In the genomic region with DNA sequence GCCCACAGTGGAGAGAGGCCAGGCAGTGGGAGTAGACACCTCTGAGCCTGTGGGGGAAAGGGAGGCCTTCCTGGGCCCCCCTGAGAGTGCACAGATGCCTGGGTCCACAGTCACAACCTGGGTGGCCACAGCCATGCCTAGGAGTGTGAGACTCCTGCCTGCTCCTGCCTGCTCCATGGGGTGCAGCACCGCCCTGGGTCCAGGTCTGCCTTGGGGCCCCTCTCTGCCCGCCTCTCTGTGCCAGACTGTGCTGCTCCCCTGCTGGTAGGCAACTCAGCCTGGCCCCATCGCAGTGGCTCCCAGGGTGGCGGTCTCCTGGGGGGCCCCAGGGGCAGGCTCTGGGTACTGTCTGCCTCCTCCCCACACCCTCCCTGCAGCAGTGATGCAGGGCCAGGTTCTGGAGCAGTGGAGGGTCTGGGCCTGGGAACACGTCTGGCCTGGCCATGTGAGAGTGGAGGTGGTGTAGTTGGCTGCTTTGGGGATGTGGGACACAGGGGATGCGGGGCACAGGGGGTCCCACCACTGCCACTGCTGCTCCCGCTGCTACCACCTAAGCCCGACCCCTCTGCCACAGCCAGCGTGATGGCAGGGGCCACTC, we compare ENCODE assay signal across 1 cellular context.
TF ChIP-seq lines count a peak whose summit lies in the region.

No MANE protein-coding gene starts in this region.

TF ChIP-seq in HepG2, 621 proteins besides CTCF, POLR2A, EP300 and RAD21 (continued from another document):
- TF ChIP-seq, protein P1, sequence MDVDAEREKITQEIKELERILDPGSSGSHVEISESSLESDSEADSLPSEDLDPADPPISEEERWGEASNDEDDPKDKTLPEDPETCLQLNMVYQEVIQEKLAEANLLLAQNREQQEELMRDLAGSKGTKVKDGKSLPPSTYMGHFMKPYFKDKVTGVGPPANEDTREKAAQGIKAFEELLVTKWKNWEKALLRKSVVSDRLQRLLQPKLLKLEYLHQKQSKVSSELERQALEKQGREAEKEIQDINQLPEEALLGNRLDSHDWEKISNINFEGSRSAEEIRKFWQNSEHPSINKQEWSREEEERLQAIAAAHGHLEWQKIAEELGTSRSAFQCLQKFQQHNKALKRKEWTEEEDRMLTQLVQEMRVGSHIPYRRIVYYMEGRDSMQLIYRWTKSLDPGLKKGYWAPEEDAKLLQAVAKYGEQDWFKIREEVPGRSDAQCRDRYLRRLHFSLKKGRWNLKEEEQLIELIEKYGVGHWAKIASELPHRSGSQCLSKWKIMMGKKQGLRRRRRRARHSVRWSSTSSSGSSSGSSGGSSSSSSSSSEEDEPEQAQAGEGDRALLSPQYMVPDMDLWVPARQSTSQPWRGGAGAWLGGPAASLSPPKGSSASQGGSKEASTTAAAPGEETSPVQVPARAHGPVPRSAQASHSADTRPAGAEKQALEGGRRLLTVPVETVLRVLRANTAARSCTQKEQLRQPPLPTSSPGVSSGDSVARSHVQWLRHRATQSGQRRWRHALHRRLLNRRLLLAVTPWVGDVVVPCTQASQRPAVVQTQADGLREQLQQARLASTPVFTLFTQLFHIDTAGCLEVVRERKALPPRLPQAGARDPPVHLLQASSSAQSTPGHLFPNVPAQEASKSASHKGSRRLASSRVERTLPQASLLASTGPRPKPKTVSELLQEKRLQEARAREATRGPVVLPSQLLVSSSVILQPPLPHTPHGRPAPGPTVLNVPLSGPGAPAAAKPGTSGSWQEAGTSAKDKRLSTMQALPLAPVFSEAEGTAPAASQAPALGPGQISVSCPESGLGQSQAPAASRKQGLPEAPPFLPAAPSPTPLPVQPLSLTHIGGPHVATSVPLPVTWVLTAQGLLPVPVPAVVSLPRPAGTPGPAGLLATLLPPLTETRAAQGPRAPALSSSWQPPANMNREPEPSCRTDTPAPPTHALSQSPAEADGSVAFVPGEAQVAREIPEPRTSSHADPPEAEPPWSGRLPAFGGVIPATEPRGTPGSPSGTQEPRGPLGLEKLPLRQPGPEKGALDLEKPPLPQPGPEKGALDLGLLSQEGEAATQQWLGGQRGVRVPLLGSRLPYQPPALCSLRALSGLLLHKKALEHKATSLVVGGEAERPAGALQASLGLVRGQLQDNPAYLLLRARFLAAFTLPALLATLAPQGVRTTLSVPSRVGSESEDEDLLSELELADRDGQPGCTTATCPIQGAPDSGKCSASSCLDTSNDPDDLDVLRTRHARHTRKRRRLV (CRISPR knock-in tag; IDR thresholded peaks at IDR 0.05), result no peak
- TF ChIP-seq HHEX (CRISPR knock-in tag; IDR thresholded peaks at IDR 0.05) (no peak), HNF4G (IDR thresholded peaks at IDR 0.05; ENCODE audit: borderline replicate concordance, low read depth, low read length) (no peak), HNF4G (CRISPR knock-in tag; IDR thresholded peaks at IDR 0.05; ENCODE audit: borderline replicate concordance, low read depth) (no peak)
TF ChIP-seq in HepG2: peak in this region for 0.
